Comparison of ENCODE assay signal across 1 cellular context in genomic region chr22:50483977-50484853, GRCh38.
TF ChIP-seq lines count a peak whose summit lies in the region.

No MANE protein-coding gene starts in this region.

TF ChIP-seq in A549, 52 proteins besides CTCF, POLR2A, EP300 and RAD21 (continued from another document):
- TF ChIP-seq USF2 (IDR thresholded peaks at IDR 0.05) (no peak), ZSCAN20 (CRISPR knock-in tag; IDR thresholded peaks at IDR 0.05) (no peak), CBX2 (IDR thresholded peaks at IDR 0.05; ENCODE audit: borderline replicate concordance, low read depth) (no peak), HDAC2 (IDR thresholded peaks at IDR 0.05) (no peak), RFX5 (IDR thresholded peaks at IDR 0.05) (no peak), TP53 (CRISPR knock-in tag; IDR thresholded peaks at IDR 0.05) (no peak), MAFK (IDR thresholded peaks at IDR 0.05; ENCODE audit: partially characterized antibody) (no peak), GATA3 (IDR thresholded peaks at IDR 0.05; ENCODE audit: borderline replicate concordance) (no peak), MYC (IDR thresholded peaks at IDR 0.05; ENCODE audit: borderline replicate concordance, low read length) (no peak), EHMT2 (IDR thresholded peaks at IDR 0.05; ENCODE audit: low read depth) (no peak)
- TF ChIP-seq, protein P1, sequence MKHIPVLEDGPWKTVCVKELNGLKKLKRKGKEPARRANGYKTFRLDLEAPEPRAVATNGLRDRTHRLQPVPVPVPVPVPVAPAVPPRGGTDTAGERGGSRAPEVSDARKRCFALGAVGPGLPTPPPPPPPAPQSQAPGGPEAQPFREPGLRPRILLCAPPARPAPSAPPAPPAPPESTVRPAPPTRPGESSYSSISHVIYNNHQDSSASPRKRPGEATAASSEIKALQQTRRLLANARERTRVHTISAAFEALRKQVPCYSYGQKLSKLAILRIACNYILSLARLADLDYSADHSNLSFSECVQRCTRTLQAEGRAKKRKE (CRISPR knock-in tag; IDR thresholded peaks at IDR 0.05; ENCODE audit: low read depth), result no peak
